ENCODE assay signal across 16 cellular contexts in the genomic region with DNA sequence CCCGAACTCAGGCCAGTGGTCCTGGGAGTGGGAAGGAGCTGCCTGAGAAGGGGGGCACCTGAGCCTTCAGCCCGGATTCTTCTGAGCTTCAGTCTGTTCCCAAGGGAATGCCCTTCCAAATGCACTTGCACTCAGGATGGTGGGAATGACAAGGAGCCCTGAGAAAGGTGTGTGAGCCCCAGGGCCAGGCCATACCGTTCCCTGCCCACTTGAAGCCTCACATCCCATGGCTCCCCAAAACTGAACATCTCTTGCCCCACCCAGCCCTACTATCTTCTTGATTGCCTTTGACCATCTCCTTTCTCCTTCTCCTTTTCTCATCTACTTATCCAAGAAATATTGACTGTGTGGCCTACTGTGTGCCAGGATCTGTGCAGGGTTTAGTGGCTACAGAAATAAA.
DNase-seq lines count a peak whose midpoint lies in the region; ATAC-seq and TF ChIP-seq lines count a peak whose summit lies in the region.
"Had no signal": no experiment of that assay in that cellular context is flagged by ENCODE, and none has a peak within 500 bp of the region (broad histone marks: within the 10 kb centered on the region; RNA-seq: fewer than 3 reads in every experiment).

No MANE protein-coding gene starts in this region.

- DNase-seq in left cardiac atrium (peak; percentile 1), right cardiac atrium (no peak), glutamatergic neuron (no peak), sigmoid colon (peak; percentile 17), left lobe of liver (ENCODE audit: low spot score) (no peak)
- no peak for DNase-seq in CD4-positive, alpha-beta memory T cell
- DNase-seq: BE2C; CD8-positive, alpha-beta T cell; COR-L47; DMS153; DMS79 treated with DMSO at 0.1 percent for 48 hours; EL; GM23248 had no signal

- H3K27ac ChIP-seq in right cardiac atrium (ENCODE audit: low read length), result no peak overlapping the region
- no peak overlapping the region for H3K27ac ChIP-seq in sigmoid colon
- H3K27ac ChIP-seq in CD4-positive, alpha-beta memory T cell (ENCODE audit: low read depth, low read length), result no peak overlapping the region
- H3K27ac ChIP-seq: A549, C4-2B, GM23248 had no signal

- no peak for TF ChIP-seq POLR2A in sigmoid colon (IDR thresholded peaks at IDR 0.05)

- no peaks in the 10 kb centered on the region for H3K9me3 ChIP-seq in right cardiac atrium (ENCODE audit: control insufficient read depth, low read length)
- H3K9me3 ChIP-seq in sigmoid colon, result no peaks in the 10 kb centered on the region
- no peaks in the 10 kb centered on the region for H3K9me3 ChIP-seq in CD4-positive, alpha-beta memory T cell (ENCODE audit: control insufficient read depth in 1 of 2, low read length in 2 of 2)
- H3K9me3 ChIP-seq: A549, BE2C had no signal

- intact Hi-C loops in left cardiac atrium (cut with DNase I) (no loop called here), right cardiac atrium (cut with DNase I) (no loop called here), sigmoid colon (cut with DNase I) (no loop called here)
- intact Hi-C loops in CD4-positive, alpha-beta memory T cell (cut with micrococcal nuclease), result no loop called here

- no peaks in the 10 kb centered on the region for H3K36me3 Mint-ChIP-seq in glutamatergic neuron (ENCODE audit: unreplicated experiment)
- no peaks in the 10 kb centered on the region for H3K36me3 Mint-ChIP-seq in CD4-positive, alpha-beta memory T cell
- H3K36me3 Mint-ChIP-seq: CD8-positive, alpha-beta T cell had no signal

- ATAC-seq in left cardiac atrium, result no peak
- ATAC-seq in right cardiac atrium, result no peak
- ATAC-seq in left lobe of liver, result no peak
- ATAC-seq: A549; CD8-positive, alpha-beta T cell; HCT116 had no signal

- no peaks in the 10 kb centered on the region for H3K27me3 ChIP-seq in right cardiac atrium (ENCODE audit: control insufficient read depth, insufficient read depth)
- no peaks in the 10 kb centered on the region for H3K27me3 ChIP-seq in sigmoid colon
- H3K27me3 ChIP-seq in CD4-positive, alpha-beta memory T cell (ENCODE audit: insufficient read depth, low read length), result peaks cover 70% of the 10 kb centered on the region
- H3K27me3 ChIP-seq: BE2C had no signal

- H3K36me3 ChIP-seq in sigmoid colon, result no peaks in the 10 kb centered on the region
- H3K36me3 ChIP-seq in CD4-positive, alpha-beta memory T cell (ENCODE audit: insufficient read depth, low read length), result no peaks in the 10 kb centered on the region
- H3K36me3 ChIP-seq: BE2C had no signal

- POLR2A ChIA-PET in CD4-positive, alpha-beta memory T cell (lab: Charles Lee; ENCODE audit: partially characterized antibody), result no interaction called here

- 85% methylated on average over 3 of the region's 3 CpGs for WGBS in right cardiac atrium
- WGBS in sigmoid colon, 2 donors, result 85 to 87% methylated on average over 3 of the region's 3 CpGs

- no peak for TF ChIP-seq EP300 in sigmoid colon (IDR thresholded peaks at IDR 0.05)

- CTCF ChIA-PET in CD4-positive, alpha-beta memory T cell (lab: Charles Lee; ENCODE audit: partially characterized antibody), result no interaction called here

- H3K4me1 ChIP-seq in right cardiac atrium (ENCODE audit: control insufficient read depth, insufficient read depth, low read length), result peaks cover 4% of the 10 kb centered on the region
- H3K4me1 ChIP-seq in sigmoid colon, result peaks cover 0 to 12% (median 10%) of the 10 kb centered on the region in 4 donors
- H3K4me1 ChIP-seq in CD4-positive, alpha-beta memory T cell (ENCODE audit: insufficient read depth, low read length), result peaks cover 26% of the 10 kb centered on the region
- H3K4me1 ChIP-seq: A549 had no signal

- peak overlapping the region; percentile 48 for H3K27ac Mint-ChIP-seq in glutamatergic neuron (ENCODE audit: unreplicated experiment)
- H3K27ac Mint-ChIP-seq in CD4-positive, alpha-beta memory T cell, result no peak overlapping the region
- H3K27ac Mint-ChIP-seq: CD8-positive, alpha-beta T cell had no signal

- no peak overlapping the region for H3K4me3 Mint-ChIP-seq in glutamatergic neuron (ENCODE audit: unreplicated experiment)
- H3K4me3 Mint-ChIP-seq in CD4-positive, alpha-beta memory T cell, result no peak overlapping the region
- H3K4me3 Mint-ChIP-seq: CD8-positive, alpha-beta T cell had no signal

- H3K27me3 Mint-ChIP-seq in glutamatergic neuron (ENCODE audit: unreplicated experiment), result peaks cover 3% of the 10 kb centered on the region
- peaks cover 78 to 80% of the 10 kb centered on the region in 2 donors for H3K27me3 Mint-ChIP-seq in CD4-positive, alpha-beta memory T cell

- H3K4me1 Mint-ChIP-seq in glutamatergic neuron (ENCODE audit: low read depth, unreplicated experiment), result peaks cover 33% of the 10 kb centered on the region
- H3K4me1 Mint-ChIP-seq in CD4-positive, alpha-beta memory T cell, result peaks cover 17 to 47% (median 25%) of the 10 kb centered on the region in 4 donors

- no peaks in the 10 kb centered on the region for H3K9me3 Mint-ChIP-seq in glutamatergic neuron (ENCODE audit: unreplicated experiment)
- peaks cover 0 to 3% (median 0%) of the 10 kb centered on the region in 8 donors for H3K9me3 Mint-ChIP-seq in CD4-positive, alpha-beta memory T cell
- H3K9me3 Mint-ChIP-seq: CD8-positive, alpha-beta T cell had no signal

- TF ChIP-seq CTCF in glutamatergic neuron (IDR thresholded peaks at IDR 0.05; ENCODE audit: partially characterized antibody, unreplicated experiment), result no peak
- TF ChIP-seq CTCF in sigmoid colon (IDR thresholded peaks at IDR 0.05), result no peak

- H3K4me3 ChIP-seq in right cardiac atrium (ENCODE audit: low read length) (no peak overlapping the region), sigmoid colon (no peak overlapping the region)
- H3K4me3 ChIP-seq in CD4-positive, alpha-beta memory T cell (ENCODE audit: low read length in 2 of 2), result no peak overlapping the region
- H3K4me3 ChIP-seq: A549, GM23248 had no signal

Comparison
In these comparisons a context has a peak if more than half of its experiments do, and no peak if none do; other contexts are left out.
1. DNase-seq: peak in left cardiac atrium (single experiment) and sigmoid colon (single experiment); none in right cardiac atrium (0 of 3), glutamatergic neuron (single experiment), CD4-positive, alpha-beta memory T cell (0 of 5) and left lobe of liver (single experiment).